Comparison of ENCODE assay signal across 8 cellular contexts in genomic region chr4:121823505-121824170, GRCh38. TPM values are rescaled to one million over a fixed set of nuclear protein-coding genes. Genes with fewer than 3 reads are reported as not detected.
DNase-seq lines count a peak whose midpoint lies in the region; ATAC-seq and TF ChIP-seq lines count a peak whose summit lies in the region.

Gene CCNA2 (minus strand): TSS chr4:121823883. CDS start chr4:121823628, 255 bp downstream.

- H3K27ac Mint-ChIP-seq in CD8-positive, alpha-beta T cell, result peak within 1 kb of the TSS; percentile 86

- POLR2A ChIA-PET in CD8-positive, alpha-beta T cell (lab: Charles Lee), result interaction anchor here (1.0 to 1.6 kb wide), 2 partner anchors 22 to 47 kb away, joined by 5 to 13 read pairs; partner anchors contain the start of genes BBS7 and EXOSC9

- no peak for TF ChIP-seq CTCF in CD8-positive, alpha-beta T cell (IDR thresholded peaks at IDR 0.05)
- TF ChIP-seq CTCF in lung (IDR thresholded peaks at IDR 0.05; ENCODE audit: control extremely low read depth, extremely low read depth), result no peak

- peaks cover 8% of the 10 kb centered on the region for H3K4me1 ChIP-seq in CD8-positive, alpha-beta T cell (ENCODE audit: insufficient read depth, low read length)
- H3K4me1 ChIP-seq in lung (ENCODE audit: control insufficient read depth in 2 of 2, insufficient read depth in 2 of 2, low read length in 2 of 2), result no peaks in the 10 kb centered on the region

- no peaks in the 10 kb centered on the region for H3K27me3 ChIP-seq in CD8-positive, alpha-beta T cell (ENCODE audit: insufficient read depth, low read length)
- no peaks in the 10 kb centered on the region for H3K27me3 ChIP-seq in lung (ENCODE audit: control insufficient read depth, insufficient read depth)

- peaks cover 12% of the 10 kb centered on the region for H3K36me3 Mint-ChIP-seq in CD8-positive, alpha-beta T cell

- peak; percentile 90 to 97 (median 95) for DNase-seq in CD8-positive, alpha-beta T cell
- peak; percentile 88 for DNase-seq in HS-27A (ENCODE audit: low read depth)
- DNase-seq in NK-92 (lab: John Stamatoyannopoulos, UW; ENCODE audit: unreplicated experiment), result peak; percentile 76
- peak; percentile 89 to 90 for DNase-seq in activated CD8-positive, alpha-beta memory T cell treated with anti-CD3 and anti-CD28 coated beads for 1 hour (ENCODE audit: extremely low read depth in 1 of 2, low read depth in 1 of 2)
- peak; percentile 94 for DNase-seq in effector CD8-positive, alpha-beta T cell (lab: John Stamatoyannopoulos, UW)
- peak; percentile 97 for DNase-seq in lung (ENCODE audit: low spot score)
- peak; percentile 84 to 94 (median 91) for DNase-seq in stimulated activated CD4-positive, alpha-beta T cell treated with anti-CD3 and anti-CD28 coated beads, TNF-alpha, amount 100 ng/mL, for 4 hours (ENCODE audit: low read depth in 3 of 3)

- H3K9me3 ChIP-seq in CD8-positive, alpha-beta T cell (ENCODE audit: low read length), result no peaks in the 10 kb centered on the region
- no peaks in the 10 kb centered on the region for H3K9me3 ChIP-seq in lung (ENCODE audit: control insufficient read depth in 2 of 2, insufficient read depth in 1 of 2, low read length in 1 of 2)

- H3K4me3 ChIP-seq in CD8-positive, alpha-beta T cell (ENCODE audit: low read depth, low read length), result peak within 1 kb of the TSS; percentile 74
- H3K4me3 ChIP-seq in lung, result peak within 1 kb of the TSS; percentile 65

- intact Hi-C loops in CD8-positive, alpha-beta T cell (cut with DNase I, micrococcal nuclease), result loop anchor here (1.0 to 10.0 kb wide), 10 partner anchors 22 to 1669 kb away; partner anchors contain the start of genes BLTP1 (in 2 of the 2), EXOSC9 (in 2 of the 2), NUDT6 (in 2 of the 2) and ANXA5 (in 1 of the 2)

- peak within 1 kb of the TSS; percentile 91 for H3K4me3 Mint-ChIP-seq in CD8-positive, alpha-beta T cell

- 0 to 1% methylated on average over 54 to 63 of the region's 63 CpGs for WGBS in lung, 2 donors

- H3K27ac ChIP-seq in CD8-positive, alpha-beta T cell (ENCODE audit: low read depth, low read length), result peak within 1 kb of the TSS; percentile 64
- H3K27ac ChIP-seq in lung (ENCODE audit: low read depth in 1 of 2, low read length in 1 of 2), result peak within 1 kb of the TSS in 1 of 2 donors; percentile 89

- peaks cover 13% of the 10 kb centered on the region for H3K4me1 Mint-ChIP-seq in CD8-positive, alpha-beta T cell (ENCODE audit: low read depth)

- CTCF ChIA-PET in CD8-positive, alpha-beta T cell (lab: Charles Lee), result interaction anchor here (0.8 to 1.0 kb wide), 2 partner anchors 9 to 43 kb away, joined by 3 to 5 read pairs; no protein-coding TSS in a partner anchor

- H3K9me3 Mint-ChIP-seq in CD8-positive, alpha-beta T cell, result no peaks in the 10 kb centered on the region

- no peaks in the 10 kb centered on the region for H3K27me3 Mint-ChIP-seq in CD8-positive, alpha-beta T cell (ENCODE audit: low read depth)

- H3K36me3 ChIP-seq in CD8-positive, alpha-beta T cell (ENCODE audit: insufficient read depth, low read length), result no peaks in the 10 kb centered on the region
- H3K36me3 ChIP-seq in lung (ENCODE audit: control insufficient read depth in 2 of 2, insufficient read depth in 2 of 2, low read length in 2 of 2), result peaks cover 2 to 3% of the 10 kb centered on the region in 2 donors

- peak; percentile 98 for ATAC-seq in CD8-positive, alpha-beta T cell
- ATAC-seq in GM19467 (IDR thresholded peaks at IDR 0.05; ENCODE audit: unreplicated experiment) (peak; percentile 95), lung (ENCODE audit: insufficient read depth, low FRiP score) (peak; percentile 100)

RNA-seq across cellular contexts. Expression of gene CCNA2, which starts in this region (rescaled TPM):
- under 1 TPM; 0.22 to 0.43 TPM for total RNA-seq in CD8-positive, alpha-beta T cell
- 1 to 10 TPM; 1.4 to 8.8 TPM for total RNA-seq in lung
- 1 to 10 TPM; 1.5 to 2.0 TPM for polyA plus RNA-seq in lung

Comparison
In these comparisons a context has a peak if more than half of its experiments do, and no peak if none do; other contexts are left out.
1. Peak in DNase-seq, ATAC-seq, H3K4me3 ChIP-seq and H3K27ac ChIP-seq in CD8-positive, alpha-beta T cell; RNA of the gene not detected or under 1 TPM.